In the genomic region with DNA sequence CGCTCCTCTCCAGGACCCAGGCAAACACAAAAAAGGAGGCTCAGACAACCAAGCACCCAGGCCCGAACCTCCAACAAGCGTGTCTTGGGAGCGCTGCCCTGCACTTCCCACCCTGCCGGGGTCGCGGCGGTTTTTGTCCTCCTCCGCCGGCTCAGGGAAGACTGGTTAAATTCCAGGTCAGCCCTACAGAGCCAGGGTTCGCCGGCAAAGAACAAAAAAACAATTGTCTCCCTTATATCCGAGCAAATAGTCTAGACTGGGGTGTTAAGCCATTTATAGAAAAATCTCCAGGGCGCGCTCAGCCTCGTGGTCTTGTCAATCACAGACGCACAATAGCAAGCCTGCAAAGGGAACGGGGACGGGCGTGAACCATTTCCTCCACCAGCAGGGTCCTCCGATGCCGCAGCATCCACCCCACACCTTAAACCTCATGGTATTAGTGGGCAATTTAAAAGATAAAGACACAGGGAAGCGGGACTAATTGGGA, we compare ENCODE assay signal across 8 cellular contexts. TPM values are rescaled to one million over a fixed set of nuclear protein-coding genes. Genes with fewer than 3 reads are reported as not detected.
DNase-seq lines count a peak whose midpoint lies in the region; ATAC-seq, FAIRE-seq and TF ChIP-seq lines count a peak whose summit lies in the region.

No MANE protein-coding gene starts in this region.

- BruUV-seq in PC-3 (replicated peaks; lab: Mats Ljungman, UMichigan): no TSS peak

- no peaks in the 10 kb centered on the region for H4K20me1 ChIP-seq in PC-3 (ENCODE audit: low read length)

- H3K36me3 ChIP-seq in left ventricle myocardium inferior (no peaks in the 10 kb centered on the region), kidney (ENCODE audit: control insufficient read depth in 1 of 2, insufficient read depth in 2 of 2, low read length in 2 of 2) (no peaks in the 10 kb centered on the region), PC-3 (ENCODE audit: low read depth, low read length) (no peaks in the 10 kb centered on the region)

- H3K4me3 ChIP-seq in left ventricle myocardium inferior (peak overlapping the region; percentile 72), kidney (ENCODE audit: low read length in 2 of 2) (peak overlapping the region in 1 of 2 donors; percentile 63), PC-3 (ENCODE audit: low read length) (no peak overlapping the region)

- H3K4me2 ChIP-seq in PC-3 (ENCODE audit: low read length): no peak overlapping the region

- H3K27me3 ChIP-seq in left ventricle myocardium inferior (ENCODE audit: low read depth) (peaks cover 61% of the 10 kb centered on the region), PC-3 (ENCODE audit: low read length) (no peaks in the 10 kb centered on the region; the same call in 1 of the 2 replicates)

- CTCF ChIA-PET in PC-3 (lab: Charles Lee): no interaction called here

- FAIRE-seq in kidney (lab: Jason Lieb, UNC): no peak

- H3K9ac ChIP-seq in kidney (ENCODE audit: low read length in 2 of 2) (no peak overlapping the region), PC-3 (ENCODE audit: low read length) (no peak overlapping the region)

- TF ChIP-seq CTCF in left ventricle myocardium inferior (IDR thresholded peaks at IDR 0.05; ENCODE audit: borderline replicate concordance) (no peak), kidney (IDR thresholded peaks at IDR 0.05; ENCODE audit: borderline replicate concordance, extremely low read depth, insufficient read depth) (no peak), PC-3 (conservative IDR thresholded peaks at IDR 0.05; ENCODE audit: low read depth, low read length) (no peak)

- H3K4me1 ChIP-seq in left ventricle myocardium inferior (peaks cover 23% of the 10 kb centered on the region), kidney (ENCODE audit: control insufficient read depth in 1 of 2, insufficient read depth in 1 of 2, low read depth in 1 of 2, low read length in 2 of 2) (no peaks in the 10 kb centered on the region), PC-3 (ENCODE audit: insufficient read depth, low read length) (no peaks in the 10 kb centered on the region)

- intact Hi-C loops in left ventricle myocardium inferior (cut with micrococcal nuclease) (no loop called here), posterior cingulate gyrus (cut with DNase I) (no loop called here), kidney (cut with DNase I) (no loop called here), PC-3 (cut with micrococcal nuclease) (no loop called here)

- no peaks in the 10 kb centered on the region for H3K9me2 ChIP-seq in PC-3 (replicated peaks; ENCODE audit: low read length)

- DNase-seq in ELR (ENCODE audit: low read depth) (peak; percentile 50), left ventricle myocardium inferior (no peak), posterior cingulate gyrus (peak; percentile 45 to 93 (median 68)), kidney (no peak), PC-3 (no peak), NCI-H524 (lab: John Stamatoyannopoulos, UW) (no peak)
- DNase-seq in activated T-cell treated with anti-CD3 and anti-CD28 coated beads, Interleukin-2, amount 50 U/mL, for 48 hours: peak; percentile 45 to 56

- ATAC-seq in HG02678 (IDR thresholded peaks at IDR 0.05; ENCODE audit: unreplicated experiment) (no peak), PC-3 (no peak)

- H3K9me3 ChIP-seq in left ventricle myocardium inferior (replicated peaks) (no peaks in the 10 kb centered on the region), kidney (ENCODE audit: control insufficient read depth in 1 of 2, low read length in 2 of 2) (no peaks in the 10 kb centered on the region), PC-3 (ENCODE audit: low read length) (no peaks in the 10 kb centered on the region)

- H3K27ac ChIP-seq in left ventricle myocardium inferior (replicated peaks): peak overlapping the region; percentile 46
- no peak overlapping the region for H3K27ac ChIP-seq in kidney (ENCODE audit: low read depth in 2 of 2, low read length in 2 of 2)
- no peak overlapping the region for H3K27ac ChIP-seq in PC-3 (ENCODE audit: low read length)

- no peaks in the 10 kb centered on the region for H3K79me2 ChIP-seq in PC-3 (ENCODE audit: low read length)

- H2AFZ ChIP-seq in PC-3 (ENCODE audit: low read length): no peak overlapping the region

- H3F3A ChIP-seq in PC-3 (ENCODE audit: low read length, unreplicated experiment): no peaks in the 10 kb centered on the region

- POLR2A ChIA-PET in PC-3 (lab: Charles Lee; ENCODE audit: unreplicated experiment): interaction anchor here (0.7 kb wide), 1 partner anchor 76 kb away, joined by 3 read pairs; no protein-coding TSS in a partner anchor

RNA-seq across cellular contexts. Expression of a gene that starts 46.9 kb away (rescaled TPM):
- total RNA-seq in left ventricle myocardium inferior (4.3 TPM), kidney (15.5 TPM), PC-3 (2014; rRNA removed) (not detected in 2 replicates)
- polyA plus RNA-seq in kidney (ENCODE audit: insufficient read depth, low read depth, low replicate concordance): 1.3 TPM

Comparison
In these comparisons a context has a peak if more than half of its experiments do, and no peak if none do; other contexts are left out.
1. DNase-seq: peak in ELR (single experiment), activated T-cell treated with anti-CD3 and anti-CD28 coated beads, Interleukin-2, amount 50 U/mL, for 48 hours (2 of 2) and posterior cingulate gyrus (10 of 10); none in left ventricle myocardium inferior (single experiment), kidney (single experiment), PC-3 (single experiment) and NCI-H524 (0 of 2).